ENCODE assay signal across 8 cellular contexts in genomic region chr9:83622814-83623633, GRCh38. TPM values are rescaled to one million over a fixed set of nuclear protein-coding genes. Genes with fewer than 3 reads are reported as not detected.
A peak's percentile ranks its signal among the peaks of the same experiment; 100 is the strongest.
DNase-seq lines count a peak whose midpoint lies in the region; ATAC-seq and TF ChIP-seq lines count a peak whose summit lies in the region.

Gene IDNK (plus strand): TSS chr9:83623143. CDS start chr9:83623172, 29 bp downstream.

- H3K4me1 ChIP-seq in foreskin keratinocyte, result no peaks in the 10 kb centered on the region
- peaks cover 20 to 21% of the 10 kb centered on the region in 2 experiments for H3K4me1 ChIP-seq in neutrophil (ENCODE audit: control insufficient read depth in 1 of 2, insufficient read depth in 1 of 2, low read depth in 1 of 2, low read length in 1 of 2)
- H3K4me1 ChIP-seq in testis, result no peaks in the 10 kb centered on the region

- H3K27me3 ChIP-seq in foreskin keratinocyte (no peaks in the 10 kb centered on the region), neutrophil (no peaks in the 10 kb centered on the region), testis (no peaks in the 10 kb centered on the region)

- H3K9me3 ChIP-seq in neutrophil, result no peaks in the 10 kb centered on the region
- no peaks in the 10 kb centered on the region for H3K9me3 ChIP-seq in testis

- no peak within 1 kb of the TSS for H3K27ac ChIP-seq in foreskin keratinocyte
- H3K27ac ChIP-seq in neutrophil, result peak within 1 kb of the TSS; percentile 76
- peak within 1 kb of the TSS; percentile 92 to 93 for H3K27ac ChIP-seq in testis

- DNase-seq in DMS 273 treated with DMSO at 0.1 percent for 48 hours (lab: John Stamatoyannopoulos, UW), result peak; percentile 28
- peak; percentile 75 for DNase-seq in HT-29 (ENCODE audit: low spot score)
- DNase-seq in RPMI7951 (ENCODE audit: low read depth), result peak; percentile 53
- DNase-seq in activated gamma-delta T cell treated with anti-CD3 and anti-CD28 coated beads, Interleukin-2, amount 50 U/mL, for 16 hours (ENCODE audit: low read depth), result peak; percentile 40
- peak; percentile 13 to 25 for DNase-seq in foreskin keratinocyte
- DNase-seq in testis, result peak; percentile 78

- TF ChIP-seq CTCF in foreskin keratinocyte (conservative IDR thresholded peaks at IDR 0.05) (no peak), neutrophil (IDR thresholded peaks at IDR 0.05) (no peak), testis (IDR thresholded peaks at IDR 0.05) (no peak)

- H3K36me3 ChIP-seq in neutrophil, result peaks cover 12% of the 10 kb centered on the region
- H3K36me3 ChIP-seq in testis (ENCODE audit: low read depth, missing control alignments), result no peaks in the 10 kb centered on the region

- intact Hi-C loops in testis (cut with DNase I; ENCODE audit: low total_unique reads), result no loop called here

- peak; percentile 81 for ATAC-seq in GM21360 (IDR thresholded peaks at IDR 0.05; ENCODE audit: unreplicated experiment)
- ATAC-seq in foreskin keratinocyte, result peak; percentile 87

- 1% methylated on average over 36 to 88 of the region's 89 CpGs for WGBS in testis, 2 donors

- no peak for TF ChIP-seq POLR2A in testis (IDR thresholded peaks at IDR 0.05)

- H3K4me3 ChIP-seq in neutrophil (ENCODE audit: low read depth in 1 of 2, low read length in 1 of 2) (peak within 1 kb of the TSS; percentile 80), testis (peak within 1 kb of the TSS; percentile 83 to 92)

RNA-seq across cellular contexts. Expression of gene IDNK, which starts in this region (rescaled TPM):
- 1.8 and 3.3 TPM in 2 replicates for total RNA-seq in HT-29 (2014; rRNA removed; shearing (Covaris generic))
- 1.6 and 2.5 TPM in 2 replicates for total RNA-seq in RPMI7951 (2014; rRNA removed; shearing (Covaris generic))
- 1.9 and 2.2 TPM in 2 replicates for total RNA-seq in foreskin keratinocyte
- 2.5 and 2.8 TPM in 2 replicates for polyA plus RNA-seq in foreskin keratinocyte
- total RNA-seq in testis, result 1 to 10 TPM; 4.9 to 8.4 TPM
- 6.0 TPM for polyA plus RNA-seq in testis (ENCODE audit: insufficient read depth, low read depth, low replicate concordance)

Comparison
In these comparisons a context has a peak if more than half of its experiments do, and no peak if none do; other contexts are left out.
1. DNase-seq: peak in every context shown above with its lines; median percentile 78 in testis; 75 in HT-29; 53 in RPMI7951; 40 in activated gamma-delta T cell treated with anti-CD3 and anti-CD28 coated beads, Interleukin-2, amount 50 U/mL, for 16 hours; 28 in DMS 273 treated with DMSO at 0.1 percent for 48 hours; 19 in foreskin keratinocyte.